8 cellular contexts compared by ENCODE assay signal in genomic region chr1:2255420-2256369, GRCh38. TPM values are rescaled to one million over a fixed set of nuclear protein-coding genes. Genes with fewer than 3 reads are reported as not detected.
DNase-seq lines count a peak whose midpoint lies in the region; ATAC-seq, FAIRE-seq and TF ChIP-seq lines count a peak whose summit lies in the region.

No MANE protein-coding gene starts in this region.

- DNase-seq in GF-D8 (lab: John Stamatoyannopoulos, UW) = peak; percentile 97
- DNase-seq in SK-MEL-5 (ENCODE audit: low read depth, low spot score) = peak; percentile 51
- peak; percentile 64 for DNase-seq in activated effector memory CD4-positive, alpha-beta T cell treated with Interleukin-2 at 50 U/mL for 16 hours
- no peak for DNase-seq in left ventricle myocardium superior
- peak; percentile 36 to 61 (median 47) for DNase-seq in stimulated activated CD4-positive, alpha-beta T cell treated with anti-CD3 and anti-CD28 coated beads, TNF-alpha, amount 100 ng/mL, for 24 hours (ENCODE audit: low read depth in 3 of 3)
- DNase-seq in D721Med (ENCODE audit: insufficient read length, low spot score) = no peak
- DNase-seq in NCI-H2107 (lab: John Stamatoyannopoulos, UW) = no peak

- TF ChIP-seq CTCF in D721Med (IDR thresholded peaks at IDR 0.05; ENCODE audit: insufficient read depth, missing control alignments) = no peak

- in situ Hi-C loops in SK-MEL-5 (cut with HindIII; ENCODE audit: low pct_unique_long_range_greater_than_20kb, low sequenced_read_pairs) = no loop called here

- intact Hi-C loops in left ventricle myocardium superior (cut with micrococcal nuclease) = no loop called here

- ATAC-seq in HG03159 (IDR thresholded peaks at IDR 0.05; ENCODE audit: unreplicated experiment) = peak; percentile 57
- peak; percentile 5 for ATAC-seq in left ventricle myocardium superior

- FAIRE-seq in D721Med (lab: Jason Lieb, UNC) = no peak

RNA-seq across cellular contexts. Expression of gene SKI, which starts 27.6 kb away (rescaled TPM):
- total RNA-seq in SK-MEL-5 (2014; rRNA removed; shearing (Covaris generic)) = 3.9 and 4.4 TPM in 2 replicates
- 37.2 and 51.7 TPM in 2 replicates for polyA plus RNA-seq in SK-MEL-5 (2015; cell fraction: cytosol; rRNA removed)
- polyA plus RNA-seq in SK-MEL-5 (2015; cell fraction: nucleus; rRNA removed) = 19.2 and 20.4 TPM in 2 replicates
- total RNA-seq in left ventricle myocardium superior = 35.3 TPM

Comparison
In these comparisons a context has a peak if more than half of its experiments do, and no peak if none do; other contexts are left out.
1. DNase-seq: peak in GF-D8 (single experiment), SK-MEL-5 (single experiment), activated effector memory CD4-positive, alpha-beta T cell treated with Interleukin-2 at 50 U/mL for 16 hours (single experiment) and stimulated activated CD4-positive, alpha-beta T cell treated with anti-CD3 and anti-CD28 coated beads, TNF-alpha, amount 100 ng/mL, for 24 hours (3 of 3); none in left ventricle myocardium superior (single experiment), D721Med (single experiment) and NCI-H2107 (single experiment).